Comparison of ENCODE assay signal across 8 cellular contexts in the genomic region with DNA sequence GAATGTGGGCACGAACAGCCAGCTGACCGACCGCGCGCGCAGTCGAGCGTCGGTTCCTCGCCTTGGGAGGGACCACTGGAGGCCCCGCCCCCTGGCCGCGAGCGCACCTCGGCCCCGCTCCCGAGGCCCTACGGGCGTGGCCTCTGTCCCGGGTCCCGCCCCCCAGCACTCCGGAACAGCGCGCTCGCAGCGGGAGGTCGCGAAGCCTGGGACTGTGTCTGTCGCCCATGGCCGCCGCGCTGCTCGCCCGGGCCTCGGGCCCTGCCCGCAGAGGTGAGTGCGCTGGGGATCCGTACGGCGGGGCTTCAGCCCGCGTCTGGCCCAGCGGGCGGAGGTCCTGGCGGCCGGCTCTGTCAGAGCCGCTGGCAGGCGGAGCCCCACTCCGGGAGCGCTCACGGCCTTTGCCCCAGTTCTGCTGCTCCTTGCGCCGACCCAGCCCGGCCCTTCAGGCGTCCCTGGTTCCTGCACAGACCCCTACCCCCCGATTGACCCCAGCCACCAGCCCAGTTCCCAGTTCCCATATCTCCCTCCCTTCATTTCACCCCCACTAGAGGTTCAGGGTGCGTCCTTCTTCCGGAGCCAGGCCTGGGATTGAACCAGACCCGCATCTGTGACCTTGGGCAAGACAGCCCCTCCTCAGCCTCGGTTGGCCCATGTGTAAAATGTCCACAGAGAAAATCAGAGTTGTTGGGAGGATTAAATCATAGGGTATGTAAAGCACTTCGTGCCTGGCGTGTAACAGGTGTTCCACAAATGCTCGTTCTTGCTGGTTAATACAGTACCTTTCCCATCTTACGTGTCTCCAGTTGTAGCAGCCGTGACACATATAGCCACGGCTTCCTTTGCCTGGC. TPM values are rescaled to one million over a fixed set of nuclear protein-coding genes. Genes with fewer than 3 reads are reported as not detected.
DNase-seq lines count a peak whose midpoint lies in the region; ATAC-seq and TF ChIP-seq lines count a peak whose summit lies in the region.

A gene with protein sequence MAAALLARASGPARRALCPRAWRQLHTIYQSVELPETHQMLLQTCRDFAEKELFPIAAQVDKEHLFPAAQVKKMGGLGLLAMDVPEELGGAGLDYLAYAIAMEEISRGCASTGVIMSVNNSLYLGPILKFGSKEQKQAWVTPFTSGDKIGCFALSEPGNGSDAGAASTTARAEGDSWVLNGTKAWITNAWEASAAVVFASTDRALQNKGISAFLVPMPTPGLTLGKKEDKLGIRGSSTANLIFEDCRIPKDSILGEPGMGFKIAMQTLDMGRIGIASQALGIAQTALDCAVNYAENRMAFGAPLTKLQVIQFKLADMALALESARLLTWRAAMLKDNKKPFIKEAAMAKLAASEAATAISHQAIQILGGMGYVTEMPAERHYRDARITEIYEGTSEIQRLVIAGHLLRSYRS (plus strand): TSS at position 168 of the 851 bp plus-strand sequence. CDS start 60 bp downstream, at position 228.

- H3K36me3 Mint-ChIP-seq in activated naive CD8-positive, alpha-beta T cell treated with anti-CD3 and anti-CD28 coated beads for 36 hours, result peaks cover 22% of the 10 kb centered on the region

- peak within 1 kb of the TSS; percentile 59 for H3K18ac ChIP-seq in trophoblast cell (ENCODE audit: low read length)

- H3K9me2 ChIP-seq in SU-DHL-6 (replicated peaks; ENCODE audit: insufficient read depth, low read length), result no peaks in the 10 kb centered on the region

- H3K9me3 ChIP-seq in SU-DHL-6 (ENCODE audit: insufficient read depth, low read length) (no peaks in the 10 kb centered on the region), cardiac muscle cell (ENCODE audit: low read depth) (no peaks in the 10 kb centered on the region), trophoblast cell (ENCODE audit: insufficient read depth, low read depth, low read length) (peaks cover 1% of the 10 kb centered on the region), tibial artery (no peaks in the 10 kb centered on the region)

- H3K4me2 ChIP-seq in SU-DHL-6 (ENCODE audit: low read depth, low read length, poor library complexity, severe bottlenecking) (peak within 1 kb of the TSS; percentile 57), trophoblast cell (ENCODE audit: low read length) (peak within 1 kb of the TSS; percentile 85)

- H2BK5ac ChIP-seq in trophoblast cell (ENCODE audit: low read depth, low read length, poor library complexity), result peak within 1 kb of the TSS; percentile 43

- no peak within 1 kb of the TSS for H3K4ac ChIP-seq in trophoblast cell (ENCODE audit: low read depth, low read length)

- no peaks in the 10 kb centered on the region for H3K27me3 Mint-ChIP-seq in activated naive CD8-positive, alpha-beta T cell treated with anti-CD3 and anti-CD28 coated beads for 36 hours

- H3K79me2 ChIP-seq in SU-DHL-6 (ENCODE audit: insufficient read depth, low read length), result no peaks in the 10 kb centered on the region
- H3K79me2 ChIP-seq in trophoblast cell (ENCODE audit: control insufficient read depth, insufficient read depth, low read length, poor library complexity), result no peaks in the 10 kb centered on the region

- peak within 1 kb of the TSS; percentile 46 for H3K9ac ChIP-seq in SU-DHL-6 (ENCODE audit: low read length)
- peak within 1 kb of the TSS; percentile 71 for H3K9ac ChIP-seq in trophoblast cell (ENCODE audit: low read length)

- H4K8ac ChIP-seq in trophoblast cell (ENCODE audit: low read depth, low read length), result peak within 1 kb of the TSS; percentile 74

- intact Hi-C loops in tibial artery (cut with DNase I; ENCODE audit: low total_unique reads), result loop anchor here (10.0 kb wide), 1 partner anchor 179 kb away; a partner anchor contains a TSS

- peak within 1 kb of the TSS; percentile 23 for H2BK120ac ChIP-seq in trophoblast cell (ENCODE audit: insufficient read depth, low read length, poor library complexity)

- peaks cover 4% of the 10 kb centered on the region for H3K79me1 ChIP-seq in trophoblast cell (ENCODE audit: low read length)

- peak within 1 kb of the TSS; percentile 67 for H4K91ac ChIP-seq in trophoblast cell (ENCODE audit: low read depth, low read length)

- peak within 1 kb of the TSS; percentile 89 for H3K4me3 Mint-ChIP-seq in activated naive CD8-positive, alpha-beta T cell treated with anti-CD3 and anti-CD28 coated beads for 36 hours

- H3K27ac ChIP-seq in SU-DHL-6 (ENCODE audit: low read depth, low read length) (no peak within 1 kb of the TSS), cardiac muscle cell (no peak within 1 kb of the TSS), trophoblast cell (ENCODE audit: low read depth, low read length) (no peak within 1 kb of the TSS), tibial artery (peak within 1 kb of the TSS; percentile 82 to 86)

- peak within 1 kb of the TSS; percentile 67 for H3K4me3 ChIP-seq in GM12864 (ENCODE audit: low read depth, low read length)
- peak within 1 kb of the TSS; percentile 44 for H3K4me3 ChIP-seq in SU-DHL-6 (ENCODE audit: insufficient read depth, low read length, poor library complexity, severe bottlenecking)
- peak within 1 kb of the TSS; percentile 42 for H3K4me3 ChIP-seq in cardiac muscle cell
- H3K4me3 ChIP-seq in trophoblast cell (ENCODE audit: low read depth, low read length), result peak within 1 kb of the TSS; percentile 83
- H3K4me3 ChIP-seq in tibial artery, result peak within 1 kb of the TSS; percentile 66 to 72

- H3F3A ChIP-seq in SU-DHL-6 (ENCODE audit: insufficient read depth), result no peaks in the 10 kb centered on the region

- ATAC-seq in HG02571 (IDR thresholded peaks at IDR 0.05; ENCODE audit: unreplicated experiment), result peak; percentile 91

- H4K20me1 ChIP-seq in SU-DHL-6 (ENCODE audit: low read depth, low read length), result no peaks in the 10 kb centered on the region

- DNase-seq in GM12864 (ENCODE audit: low read depth) (peak; percentile 38), NCI-H1092 (lab: John Stamatoyannopoulos, UW) (peak; percentile 61), cardiac muscle cell (ENCODE audit: low read depth in 1 of 2, low spot score in 1 of 2) (peak; percentile 87 to 94), trophoblast cell (peak; percentile 87 to 93), tibial artery (peak; percentile 85 to 92)
- peak; percentile 94 for DNase-seq in activated naive CD8-positive, alpha-beta T cell treated with anti-CD3 and anti-CD28 coated beads for 36 hours

- TF ChIP-seq CTCF in GM12864 (IDR thresholded peaks at IDR 0.05; ENCODE audit: low read depth, low read length, missing control alignments) (peak; percentile 8), SU-DHL-6 (IDR thresholded peaks at IDR 0.05; ENCODE audit: insufficient read depth, low read length, poor library complexity, severe bottlenecking) (no peak), cardiac muscle cell (IDR thresholded peaks at IDR 0.05; ENCODE audit: low read depth, low read length) (no peak), tibial artery (IDR thresholded peaks at IDR 0.05) (no peak)

- H3K4me1 ChIP-seq in cardiac muscle cell (ENCODE audit: low read depth), result peaks cover 4% of the 10 kb centered on the region
- peaks cover 3 to 9% of the 10 kb centered on the region in 2 experiments for H3K4me1 ChIP-seq in trophoblast cell (ENCODE audit: control insufficient read depth in 1 of 2, insufficient read depth in 2 of 2, low read length in 2 of 2)
- H3K4me1 ChIP-seq in tibial artery, result peaks cover 0 to 17% (median 10%) of the 10 kb centered on the region in 4 donors

- H2BK12ac ChIP-seq in trophoblast cell (ENCODE audit: low read length), result no peak within 1 kb of the TSS

- H3K27ac Mint-ChIP-seq in activated naive CD8-positive, alpha-beta T cell treated with anti-CD3 and anti-CD28 coated beads for 36 hours, result peak within 1 kb of the TSS; percentile 77

- peak within 1 kb of the TSS; percentile 42 for H3K14ac ChIP-seq in trophoblast cell (ENCODE audit: low read length)

- H3K23ac ChIP-seq in trophoblast cell (ENCODE audit: low read length), result no peak within 1 kb of the TSS

- H3K36me3 ChIP-seq in SU-DHL-6 (ENCODE audit: low read length) (no peaks in the 10 kb centered on the region; the same call in 1 of the 2 replicates), cardiac muscle cell (peaks cover 20% of the 10 kb centered on the region), trophoblast cell (ENCODE audit: control insufficient read depth in 1 of 2, insufficient read depth in 2 of 2, low read length in 2 of 2) (peaks cover 13 to 27% of the 10 kb centered on the region in 2 experiments), tibial artery (peaks cover 17 to 59% (median 28%) of the 10 kb centered on the region in 3 donors)

- peaks cover 24% of the 10 kb centered on the region for H3K4me1 Mint-ChIP-seq in activated naive CD8-positive, alpha-beta T cell treated with anti-CD3 and anti-CD28 coated beads for 36 hours

- no CpG with 5 or more reads among the region's 66 CpGs for WGBS in trophoblast cell (ENCODE audit: extremely low coverage, insufficient coverage, insufficient read length)

- peak within 1 kb of the TSS; percentile 34 for H4K12ac ChIP-seq in trophoblast cell (ENCODE audit: low read depth, low read length)

- no peaks in the 10 kb centered on the region for H3K9me3 Mint-ChIP-seq in activated naive CD8-positive, alpha-beta T cell treated with anti-CD3 and anti-CD28 coated beads for 36 hours

- H3K27me3 ChIP-seq in SU-DHL-6 (ENCODE audit: low read length), result no peaks in the 10 kb centered on the region
- H3K27me3 ChIP-seq in cardiac muscle cell, result no peaks in the 10 kb centered on the region
- no peaks in the 10 kb centered on the region for H3K27me3 ChIP-seq in trophoblast cell (ENCODE audit: insufficient read depth, low read length)
- H3K27me3 ChIP-seq in tibial artery, result no peaks in the 10 kb centered on the region

- H2AFZ ChIP-seq in SU-DHL-6 (ENCODE audit: low read depth, low read length, severe bottlenecking) (peak within 1 kb of the TSS; percentile 65), trophoblast cell (ENCODE audit: insufficient read depth, low read length, poor library complexity) (peak within 1 kb of the TSS; percentile 75)

- H2AK5ac ChIP-seq in trophoblast cell (ENCODE audit: low read length), result no peak within 1 kb of the TSS

RNA-seq across cellular contexts. Expression of the gene that starts here (rescaled TPM):
- total RNA-seq in activated naive CD8-positive, alpha-beta T cell treated with anti-CD3 and anti-CD28 coated beads for 36 hours, result 10 to 100 TPM; 11.4 to 13.4 TPM
- 34.3 and 59.8 TPM in 2 replicates for total RNA-seq in cardiac muscle cell
- polyA plus RNA-seq in cardiac muscle cell, result 35.9 and 77.1 TPM in 2 replicates
- polyA plus RNA-seq in trophoblast cell (2013), result 4.4 and 4.6 TPM in 2 replicates

Comparison
In these comparisons a context has a peak if more than half of its experiments do, and no peak if none do; other contexts are left out.
1. DNase-seq: peak in every context shown above with its lines; median percentile 94 in activated naive CD8-positive, alpha-beta T cell treated with anti-CD3 and anti-CD28 coated beads for 36 hours; 90 in cardiac muscle cell; 90 in trophoblast cell; 88 in tibial artery; 61 in NCI-H1092; 38 in GM12864.
2. H3K27ac ChIP-seq: peak in tibial artery (2 of 2); none in SU-DHL-6 (single experiment), cardiac muscle cell (single experiment) and trophoblast cell (single experiment).
3. Peak in every context shown above with its lines, with median percentiles within 50 percentile points of each other: H3K4me3 ChIP-seq.